ENCODE assay signal across 20 cellular contexts in the genomic region with DNA sequence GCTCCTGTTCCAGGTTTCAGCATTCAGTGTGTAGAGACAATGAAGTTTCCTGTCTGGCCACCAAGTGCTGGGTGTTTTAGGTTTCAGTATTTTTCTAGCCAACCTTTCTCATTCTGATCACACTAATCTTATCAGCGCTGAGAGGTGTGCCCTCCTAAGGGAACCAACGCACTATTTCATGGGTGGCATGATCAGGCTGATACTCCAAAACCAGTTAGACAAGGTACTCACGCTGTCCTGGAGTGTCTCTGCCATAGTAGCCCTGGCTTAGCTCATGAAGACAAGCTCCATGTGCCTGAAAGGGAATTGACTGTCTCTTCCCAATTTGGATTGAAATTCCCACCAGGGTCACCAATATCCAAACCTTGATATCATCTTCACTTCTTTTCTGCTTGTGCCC.
"Had no signal": no experiment of that assay in that cellular context is flagged by ENCODE, and none has a peak within 500 bp of the region (broad histone marks: within the 10 kb centered on the region; RNA-seq: fewer than 3 reads in every experiment).

No MANE protein-coding gene starts in this region.

- H3K27ac ChIP-seq: adrenal gland, stomach, thoracic aorta, VCaP had no signal

- H3K36me3 Mint-ChIP-seq: T-cell had no signal

- ATAC-seq: mucosa of descending colon; naive thymus-derived CD4-positive, alpha-beta T cell; T-cell had no signal

- H3K27ac Mint-ChIP-seq: immature natural killer cell; naive thymus-derived CD4-positive, alpha-beta T cell; T-cell had no signal

- DNase-seq: activated CD4-positive, alpha-beta T cell treated with anti-CD3 and anti-CD28 coated beads for 1 hour; activated CD4-positive, alpha-beta T cell treated with anti-CD3 and anti-CD28 coated beads, Interleukin-2, amount 50 U/mL, for 4 hours; activated naive CD4-positive, alpha-beta T cell treated with anti-CD3 and anti-CD28 coated beads, Interleukin-2, amount 50 U/mL, for 16 hours; activated T-cell treated with anti-CD3 and anti-CD28 coated beads for 4 hours; adrenal gland; caudate nucleus; foreskin melanocyte; head of caudate nucleus; immature natural killer cell; mucosa of descending colon; naive thymus-derived CD4-positive, alpha-beta T cell; posterior cingulate gyrus; retina; stimulated activated CD4-positive, alpha-beta T cell treated with anti-CD3 and anti-CD28 coated beads, Interleukin-12 subunit alpha, Interleukin-12 subunit beta, amount 100 ng/mL, for 4 hours; stimulated activated CD4-positive, alpha-beta T cell treated with anti-CD3 and anti-CD28 coated beads, Interleukin-2, amount 100 ng/mL, for 24 hours; stomach; T-cell; T1000 had no signal

- H3K4me3 Mint-ChIP-seq: immature natural killer cell; naive thymus-derived CD4-positive, alpha-beta T cell; T-cell had no signal

- H3K9me3 Mint-ChIP-seq: T-cell had no signal
